Comparison of ENCODE assay signal across 8 cellular contexts in the genomic region with DNA sequence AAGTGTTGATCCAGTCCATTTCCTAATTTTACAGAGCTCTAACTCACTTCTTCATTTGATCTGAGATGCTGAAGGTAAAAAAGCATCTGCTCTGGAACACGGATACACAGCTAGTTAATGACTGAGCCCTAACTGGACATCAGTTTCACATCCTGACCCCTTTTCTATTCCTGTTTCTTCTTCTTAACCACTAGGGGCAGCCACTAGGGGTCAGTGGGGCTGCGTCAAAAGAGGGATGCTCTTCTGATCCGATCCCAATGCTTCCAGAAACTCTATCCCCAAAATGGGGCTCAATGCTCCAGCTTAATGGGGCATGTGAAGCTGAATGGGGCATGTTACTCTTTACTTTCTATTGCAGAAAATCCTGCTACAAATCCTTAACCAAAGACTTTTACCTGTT. TPM values are rescaled to one million over a fixed set of nuclear protein-coding genes. Genes with fewer than 3 reads are reported as not detected.
A peak's percentile ranks its signal among the peaks of the same experiment; 100 is the strongest.
DNase-seq lines count a peak whose midpoint lies in the region; ATAC-seq and TF ChIP-seq lines count a peak whose summit lies in the region.

No MANE protein-coding gene starts in this region.

- H3K4me3 ChIP-seq in Panc1 (ENCODE audit: low read depth in 2 of 2, low read length in 2 of 2): no peak overlapping the region

- ATAC-seq in GM19438 (IDR thresholded peaks at IDR 0.05; ENCODE audit: low read depth, unreplicated experiment) (peak; percentile 68), Panc1 (peak; percentile 65; the same call in 1 of the 2 replicates), HG02759 (IDR thresholded peaks at IDR 0.05; ENCODE audit: unreplicated experiment) (no peak), HG02642 (IDR thresholded peaks at IDR 0.05; ENCODE audit: poor library complexity, unreplicated experiment) (no peak)

- H3K27ac ChIP-seq in Panc1 (ENCODE audit: low read length): no peak overlapping the region

- intact Hi-C loops in Panc1 (cut with micrococcal nuclease; ENCODE audit: unreplicated experiment): loop anchor here (1.0 kb wide), 1 partner anchor 317 kb away; no protein-coding TSS in a partner anchor

- in situ Hi-C loops in Panc1 (cut with HindIII; ENCODE audit: low pct_unique_long_range_greater_than_20kb, low sequenced_read_pairs): no loop called here

- no peaks in the 10 kb centered on the region for H3K27me3 ChIP-seq in Panc1 (ENCODE audit: control insufficient read depth, insufficient read depth, low read length)

- TF ChIP-seq CTCF in Panc1 (IDR thresholded peaks at IDR 0.05) (peak; percentile 77), glutamatergic neuron (IDR thresholded peaks at IDR 0.05; ENCODE audit: partially characterized antibody, unreplicated experiment) (peak; percentile 46)

- H3K4me3 Mint-ChIP-seq in glutamatergic neuron (ENCODE audit: unreplicated experiment): no peak overlapping the region
- no peak overlapping the region for H3K4me3 Mint-ChIP-seq in activated CD4-positive, alpha-beta memory T cell treated with anti-CD3 and anti-CD28 coated beads, Interleukin-2, amount 10 ng/mL, durations not matched to agents 7 days and 5 days
- H3K4me3 Mint-ChIP-seq in activated naive CD8-positive, alpha-beta T cell treated with anti-CD3 and anti-CD28 coated beads for 36 hours: no peak overlapping the region

- POLR2A ChIA-PET in Panc1 (lab: Charles Lee): no interaction called here
- POLR2A ChIA-PET in activated CD4-positive, alpha-beta memory T cell treated with anti-CD3 and anti-CD28 coated beads, Interleukin-2, amount 10 ng/mL, durations not matched to agents 7 days and 5 days (lab: Charles Lee): no interaction called here

- peak; percentile 15 for DNase-seq in AG08395 (ENCODE audit: low spot score)
- DNase-seq in Panc1 (ENCODE audit: low read depth, low spot score): no peak
- peak; percentile 28 for DNase-seq in glutamatergic neuron
- no peak for DNase-seq in activated CD4-positive, alpha-beta memory T cell treated with anti-CD3 and anti-CD28 coated beads, Interleukin-2, amount 10 ng/mL, durations not matched to agents 7 days and 5 days
- no peak for DNase-seq in activated naive CD8-positive, alpha-beta T cell treated with anti-CD3 and anti-CD28 coated beads for 36 hours

- no peaks in the 10 kb centered on the region for H3K4me1 ChIP-seq in Panc1 (ENCODE audit: control insufficient read depth, insufficient read depth, low read length)

- no peak overlapping the region for H3K27ac Mint-ChIP-seq in glutamatergic neuron (ENCODE audit: unreplicated experiment)
- H3K27ac Mint-ChIP-seq in activated CD4-positive, alpha-beta memory T cell treated with anti-CD3 and anti-CD28 coated beads, Interleukin-2, amount 10 ng/mL, durations not matched to agents 7 days and 5 days: no peak overlapping the region
- H3K27ac Mint-ChIP-seq in activated naive CD8-positive, alpha-beta T cell treated with anti-CD3 and anti-CD28 coated beads for 36 hours: no peak overlapping the region

- H3K4me1 Mint-ChIP-seq in glutamatergic neuron (ENCODE audit: low read depth, unreplicated experiment): no peaks in the 10 kb centered on the region
- no peaks in the 10 kb centered on the region for H3K4me1 Mint-ChIP-seq in activated CD4-positive, alpha-beta memory T cell treated with anti-CD3 and anti-CD28 coated beads, Interleukin-2, amount 10 ng/mL, durations not matched to agents 7 days and 5 days
- H3K4me1 Mint-ChIP-seq in activated naive CD8-positive, alpha-beta T cell treated with anti-CD3 and anti-CD28 coated beads for 36 hours: no peaks in the 10 kb centered on the region

- no peaks in the 10 kb centered on the region for H3K36me3 Mint-ChIP-seq in glutamatergic neuron (ENCODE audit: unreplicated experiment)
- H3K36me3 Mint-ChIP-seq in activated CD4-positive, alpha-beta memory T cell treated with anti-CD3 and anti-CD28 coated beads, Interleukin-2, amount 10 ng/mL, durations not matched to agents 7 days and 5 days (ENCODE audit: low read depth): no peaks in the 10 kb centered on the region
- no peaks in the 10 kb centered on the region for H3K36me3 Mint-ChIP-seq in activated naive CD8-positive, alpha-beta T cell treated with anti-CD3 and anti-CD28 coated beads for 36 hours

- H3K27me3 Mint-ChIP-seq in glutamatergic neuron (ENCODE audit: unreplicated experiment): no peaks in the 10 kb centered on the region
- H3K27me3 Mint-ChIP-seq in activated CD4-positive, alpha-beta memory T cell treated with anti-CD3 and anti-CD28 coated beads, Interleukin-2, amount 10 ng/mL, durations not matched to agents 7 days and 5 days: no peaks in the 10 kb centered on the region
- no peaks in the 10 kb centered on the region for H3K27me3 Mint-ChIP-seq in activated naive CD8-positive, alpha-beta T cell treated with anti-CD3 and anti-CD28 coated beads for 36 hours

- BruUV-seq in Panc1 (replicated peaks; lab: Mats Ljungman, UMichigan): no TSS peak

- no peaks in the 10 kb centered on the region for H3K9me3 ChIP-seq in Panc1 (ENCODE audit: control insufficient read depth, insufficient read depth, low read depth, low read length)

- no peaks in the 10 kb centered on the region for H3K36me3 ChIP-seq in Panc1 (ENCODE audit: control insufficient read depth, insufficient read depth, low read length)

- CTCF ChIA-PET in Panc1 (lab: Charles Lee): interaction anchor here (1.2 kb wide), 1 partner anchor 317 kb away, joined by 4 read pairs; no protein-coding TSS in a partner anchor
- CTCF ChIA-PET in activated CD4-positive, alpha-beta memory T cell treated with anti-CD3 and anti-CD28 coated beads, Interleukin-2, amount 10 ng/mL, durations not matched to agents 7 days and 5 days (lab: Charles Lee): no interaction called here

- H3K9me3 Mint-ChIP-seq in glutamatergic neuron (ENCODE audit: unreplicated experiment): peaks cover 1% of the 10 kb centered on the region
- H3K9me3 Mint-ChIP-seq in activated CD4-positive, alpha-beta memory T cell treated with anti-CD3 and anti-CD28 coated beads, Interleukin-2, amount 10 ng/mL, durations not matched to agents 7 days and 5 days: no peaks in the 10 kb centered on the region
- H3K9me3 Mint-ChIP-seq in activated naive CD8-positive, alpha-beta T cell treated with anti-CD3 and anti-CD28 coated beads for 36 hours: no peaks in the 10 kb centered on the region

RNA-seq across cellular contexts. Expression of gene PHKA2, which starts 33.4 kb away (rescaled TPM):
- total RNA-seq in Panc1 (2021; ENCODE audit: unreplicated experiment): 20.6 TPM
- 23.6 TPM for polyA plus RNA-seq in Panc1 (2012; ENCODE audit: insufficient read length)
- total RNA-seq in glutamatergic neuron (ENCODE audit: unreplicated experiment): 13.2 TPM
- total RNA-seq in activated CD4-positive, alpha-beta memory T cell treated with anti-CD3 and anti-CD28 coated beads, Interleukin-2, amount 10 ng/mL, durations not matched to agents 7 days and 5 days: 10 to 100 TPM; 19.3 to 21.3 TPM
- 10 to 100 TPM; 18.2 to 18.6 TPM for total RNA-seq in activated naive CD8-positive, alpha-beta T cell treated with anti-CD3 and anti-CD28 coated beads for 36 hours

Comparison
In these comparisons a context has a peak if more than half of its experiments do, and no peak if none do; other contexts are left out.
1. DNase-seq: peak in AG08395 (single experiment) and glutamatergic neuron (single experiment); none in Panc1 (single experiment), activated CD4-positive, alpha-beta memory T cell treated with anti-CD3 and anti-CD28 coated beads, Interleukin-2, amount 10 ng/mL, durations not matched to agents 7 days and 5 days (single experiment) and activated naive CD8-positive, alpha-beta T cell treated with anti-CD3 and anti-CD28 coated beads for 36 hours (single experiment).
2. ATAC-seq: peak in GM19438 (single experiment) and Panc1 (single experiment); none in HG02759 (single experiment) and HG02642 (single experiment).